18 cellular contexts compared by ENCODE assay signal in genomic region chr15:100205549-100206295, GRCh38.
"Had no signal": no experiment of that assay in that cellular context is flagged by ENCODE, and none has a peak within 500 bp of the region (broad histone marks: within the 10 kb centered on the region; RNA-seq: fewer than 3 reads in every experiment).

No MANE protein-coding gene starts in this region.

- H3K36me3 ChIP-seq: breast epithelium, esophagus squamous epithelium, neural progenitor cell, thoracic aorta had no signal

- H3K27me3 Mint-ChIP-seq: activated CD8-positive, alpha-beta T cell treated with anti-CD3 and anti-CD28 coated beads for 36 hours; T-cell had no signal

- DNase-seq: activated B cell treated with CpG ODN at 0.5 μM for 24 hours; activated CD4-positive, alpha-beta T cell treated with anti-CD3 and anti-CD28 coated beads for 48 hours; activated CD8-positive, alpha-beta T cell treated with anti-CD3 and anti-CD28 coated beads for 36 hours; activated naive CD4-positive, alpha-beta T cell treated with anti-CD3 and anti-CD28 coated beads, Interleukin-2, amount 50 U/mL, for 16 hours; activated T-cell treated with anti-CD3 and anti-CD28 coated beads, Interleukin-2, amount 50 U/mL, for 4 hours; effector CD4-positive, alpha-beta T cell; esophagus squamous epithelium; mammary epithelial cell; naive B cell; SK-N-SH; stimulated activated CD4-positive, alpha-beta T cell treated with anti-CD3 and anti-CD28 coated beads, Interleukin-4, amount 100 ng/mL, for 4 hours; stimulated activated naive B cell treated with anti-CD40 and anti-IgM and Interleukin-4, amounts not matched to agents 10 μg/mL and 1 μg/mL and 100 μg/mL, for 72 hours; T-cell had no signal

- H3K9me3 ChIP-seq: breast epithelium, esophagus squamous epithelium, SK-N-SH, thoracic aorta had no signal

- H3K9me3 Mint-ChIP-seq: activated B cell treated with CpG ODN at 0.5 μM for 24 hours; activated CD8-positive, alpha-beta T cell treated with anti-CD3 and anti-CD28 coated beads for 36 hours; activated T-cell treated with anti-CD3 and anti-CD28 coated beads, Interleukin-2, amount 50 U/mL, for 4 hours; stimulated activated naive B cell treated with anti-CD40 and anti-IgM and Interleukin-4, amounts not matched to agents 10 μg/mL and 1 μg/mL and 100 μg/mL, for 72 hours; T-cell had no signal

- H3K4me3 ChIP-seq: breast epithelium, esophagus squamous epithelium, neural progenitor cell, thoracic aorta had no signal

- ATAC-seq: activated CD8-positive, alpha-beta T cell treated with anti-CD3 and anti-CD28 coated beads for 36 hours; activated T-cell treated with anti-CD3 and anti-CD28 coated beads, Interleukin-2, amount 50 U/mL, for 4 hours; left lobe of liver; sciatic nerve; stimulated activated naive B cell treated with anti-CD40 and anti-IgM and Interleukin-4, amounts not matched to agents 10 μg/mL and 1 μg/mL and 100 μg/mL, for 72 hours; T-cell had no signal

- H3K9ac ChIP-seq: neural progenitor cell, SK-N-SH had no signal

- H3K27ac Mint-ChIP-seq: activated B cell treated with CpG ODN at 0.5 μM for 24 hours; activated CD8-positive, alpha-beta T cell treated with anti-CD3 and anti-CD28 coated beads for 36 hours; stimulated activated naive B cell treated with anti-CD40 and anti-IgM and Interleukin-4, amounts not matched to agents 10 μg/mL and 1 μg/mL and 100 μg/mL, for 72 hours; T-cell had no signal

- H3K4me3 Mint-ChIP-seq: activated B cell treated with CpG ODN at 0.5 μM for 24 hours; activated CD8-positive, alpha-beta T cell treated with anti-CD3 and anti-CD28 coated beads for 36 hours; activated T-cell treated with anti-CD3 and anti-CD28 coated beads, Interleukin-2, amount 50 U/mL, for 4 hours; naive B cell; neural progenitor cell; stimulated activated naive B cell treated with anti-CD40 and anti-IgM and Interleukin-4, amounts not matched to agents 10 μg/mL and 1 μg/mL and 100 μg/mL, for 72 hours; T-cell had no signal

- H3K36me3 Mint-ChIP-seq: naive B cell; neural progenitor cell; stimulated activated naive B cell treated with anti-CD40 and anti-IgM and Interleukin-4, amounts not matched to agents 10 μg/mL and 1 μg/mL and 100 μg/mL, for 72 hours had no signal

- H3K27me3 ChIP-seq: breast epithelium, esophagus squamous epithelium, neural progenitor cell had no signal

- H3K4me1 ChIP-seq: breast epithelium, neural progenitor cell had no signal

- H3K27ac ChIP-seq: breast epithelium, neural progenitor cell, thoracic aorta had no signal
